ENCODE assay signal across 2 cellular contexts in genomic region chr9:127773981-127774380, GRCh38.
A peak's percentile ranks its signal among the peaks of the same experiment; 100 is the strongest.
TF ChIP-seq lines count a peak whose summit lies in the region.

No MANE protein-coding gene starts in this region.

TF ChIP-seq in IMR-90, 13 proteins besides CTCF, POLR2A, EP300 and RAD21:
- TF ChIP-seq NFE2L2 (IDR thresholded peaks at IDR 0.05; ENCODE audit: low read depth, low read length): no peak
TF ChIP-seq in IMR-90: peak in this region for 0.

TF ChIP-seq in K562, 482 proteins besides CTCF, POLR2A, EP300 and RAD21:
- TF ChIP-seq HNRNPL (IDR thresholded peaks at IDR 0.05; ENCODE audit: low read depth, low read length): no peak
- no peak for TF ChIP-seq MYNN (IDR thresholded peaks at IDR 0.05)
- TF ChIP-seq MYNN (CRISPR knock-in tag; IDR thresholded peaks at IDR 0.05): no peak
- TF ChIP-seq MED1 (CRISPR knock-in tag; IDR thresholded peaks at IDR 0.05; ENCODE audit: borderline replicate concordance): 0 out of 2 replicates have a peak, but pooled peaks have one; percentile 51
TF ChIP-seq in K562: peak in this region for 1.
